Comparison of ENCODE assay signal across 8 cellular contexts in genomic region chr1:161225534-161226319, GRCh38. TPM values are rescaled to one million over a fixed set of nuclear protein-coding genes. Genes with fewer than 3 reads are reported as not detected.
DNase-seq lines count a peak whose midpoint lies in the region; ATAC-seq and TF ChIP-seq lines count a peak whose summit lies in the region.

TOMM40L (plus strand) TSS chr1:161226060; CDS start chr1:161226490, 430 bp downstream.

- H3K79me2 ChIP-seq in smooth muscle cell (ENCODE audit: low read depth), result no peaks in the 10 kb centered on the region

- 8% methylated on average over 16 of the region's 16 CpGs for WGBS in smooth muscle cell (ENCODE audit: low lambda C conversion rate)

- peak within 1 kb of the TSS; percentile 87 for H3K4me2 ChIP-seq in smooth muscle cell

- H3K36me3 ChIP-seq in WERI-Rb-1 (peaks cover 24% of the 10 kb centered on the region; the same call in 1 of the 2 replicates), smooth muscle cell (ENCODE audit: low read depth) (no peaks in the 10 kb centered on the region)

- no peaks in the 10 kb centered on the region for H3F3A ChIP-seq in smooth muscle cell (ENCODE audit: low read depth)

- TF ChIP-seq CTCF in WERI-Rb-1 (IDR thresholded peaks at IDR 0.05; ENCODE audit: low read depth, low read length), result peak; percentile 87
- TF ChIP-seq CTCF in cardiac fibroblast (IDR thresholded peaks at IDR 0.05; ENCODE audit: low read depth, low read length), result peak; percentile 76
- peak; percentile 43 for TF ChIP-seq CTCF in smooth muscle cell (IDR thresholded peaks at IDR 0.05; ENCODE audit: borderline replicate concordance, insufficient read depth, poor library complexity, severe bottlenecking)

- H3K4me3 ChIP-seq in WERI-Rb-1 (ENCODE audit: low read depth, low read length) (peak within 1 kb of the TSS; percentile 59), cardiac fibroblast (replicated peaks in 1 of 2; ENCODE audit: low read depth in 2 of 2, low read length in 2 of 2) (peak within 1 kb of the TSS; percentile 94 to 95), smooth muscle cell (peak within 1 kb of the TSS; percentile 82)

- DNase-seq in AG08396 (ENCODE audit: low spot score), result peak; percentile 94
- peak; percentile 86 for DNase-seq in NCI-H2196 treated with DMSO at 0.1 percent for 48 hours (lab: John Stamatoyannopoulos, UW; ENCODE audit: unreplicated experiment)
- peak; percentile 99 for DNase-seq in WERI-Rb-1
- DNase-seq in cardiac fibroblast (ENCODE audit: low read depth in 2 of 2), result peak; percentile 100
- DNase-seq in iPS-NIHi7 (ENCODE audit: extremely low spot score), result peak; percentile 96
- peak; percentile 74 for DNase-seq in smooth muscle cell (lab: John Stamatoyannopoulos, UW; ENCODE audit: unreplicated experiment)

- H2AFZ ChIP-seq in smooth muscle cell (ENCODE audit: low read depth), result peak within 1 kb of the TSS; percentile 89

- no peaks in the 10 kb centered on the region for H3K4me1 ChIP-seq in smooth muscle cell (ENCODE audit: low read depth)

- H3K27me3 ChIP-seq in WERI-Rb-1 (ENCODE audit: insufficient read depth, low read depth, severe bottlenecking) (no peaks in the 10 kb centered on the region), smooth muscle cell (ENCODE audit: low read depth) (no peaks in the 10 kb centered on the region)

- ATAC-seq in GM18873 (IDR thresholded peaks at IDR 0.05; ENCODE audit: low FRiP score, unreplicated experiment) (peak; percentile 92), HG03139 (IDR thresholded peaks at IDR 0.05; ENCODE audit: unreplicated experiment) (peak; percentile 79)

- H3K27ac ChIP-seq in WERI-Rb-1 (peak within 1 kb of the TSS; percentile 63), smooth muscle cell (ENCODE audit: low read depth) (no peak within 1 kb of the TSS)

- no peaks in the 10 kb centered on the region for H4K20me1 ChIP-seq in smooth muscle cell (ENCODE audit: low read depth)

- peaks cover 2% of the 10 kb centered on the region for H3K9me3 ChIP-seq in WERI-Rb-1 (ENCODE audit: severe bottlenecking)
- no peaks in the 10 kb centered on the region for H3K9me3 ChIP-seq in smooth muscle cell (replicated peaks; ENCODE audit: low read depth)

- peak within 1 kb of the TSS; percentile 41 for H3K9ac ChIP-seq in smooth muscle cell (ENCODE audit: low read depth)

RNA-seq across cellular contexts. Expression of gene TOMM40L, which starts in this region (rescaled TPM):
- 3.3 and 8.6 TPM in 2 replicates for total RNA-seq in smooth muscle cell
- 8.3 and 9.0 TPM in 2 replicates for polyA plus RNA-seq in smooth muscle cell
